In the genomic region with DNA sequence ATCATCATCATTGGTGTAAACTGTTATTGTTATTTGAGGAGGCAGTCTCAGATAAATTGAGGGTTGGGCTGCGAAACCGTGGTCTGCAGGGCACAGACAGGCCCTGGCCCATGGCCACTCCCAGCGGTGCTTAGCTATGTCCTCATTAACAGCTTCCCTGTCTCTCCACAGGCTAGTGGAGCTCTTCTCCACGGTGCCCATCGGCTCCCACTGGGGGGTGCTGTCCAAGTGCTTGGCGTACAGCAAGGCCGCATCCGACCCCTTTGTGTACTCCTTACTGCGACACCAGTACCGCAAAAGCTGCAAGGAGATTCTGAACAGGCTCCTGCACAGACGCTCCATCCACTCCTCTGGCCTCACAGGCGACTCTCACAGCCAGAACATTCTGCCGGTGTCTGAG, we compare ENCODE assay signal across 1 cellular context.
TF ChIP-seq lines count a peak whose summit lies in the region.

No MANE protein-coding gene starts in this region.

TF ChIP-seq in K562, 482 proteins besides CTCF, POLR2A, EP300 and RAD21 (continued from another document):
- TF ChIP-seq, protein P1, sequence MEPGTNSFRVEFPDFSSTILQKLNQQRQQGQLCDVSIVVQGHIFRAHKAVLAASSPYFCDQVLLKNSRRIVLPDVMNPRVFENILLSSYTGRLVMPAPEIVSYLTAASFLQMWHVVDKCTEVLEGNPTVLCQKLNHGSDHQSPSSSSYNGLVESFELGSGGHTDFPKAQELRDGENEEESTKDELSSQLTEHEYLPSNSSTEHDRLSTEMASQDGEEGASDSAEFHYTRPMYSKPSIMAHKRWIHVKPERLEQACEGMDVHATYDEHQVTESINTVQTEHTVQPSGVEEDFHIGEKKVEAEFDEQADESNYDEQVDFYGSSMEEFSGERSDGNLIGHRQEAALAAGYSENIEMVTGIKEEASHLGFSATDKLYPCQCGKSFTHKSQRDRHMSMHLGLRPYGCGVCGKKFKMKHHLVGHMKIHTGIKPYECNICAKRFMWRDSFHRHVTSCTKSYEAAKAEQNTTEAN (CRISPR knock-in tag; IDR thresholded peaks at IDR 0.05) = no peak
- TF ChIP-seq, protein P2, sequence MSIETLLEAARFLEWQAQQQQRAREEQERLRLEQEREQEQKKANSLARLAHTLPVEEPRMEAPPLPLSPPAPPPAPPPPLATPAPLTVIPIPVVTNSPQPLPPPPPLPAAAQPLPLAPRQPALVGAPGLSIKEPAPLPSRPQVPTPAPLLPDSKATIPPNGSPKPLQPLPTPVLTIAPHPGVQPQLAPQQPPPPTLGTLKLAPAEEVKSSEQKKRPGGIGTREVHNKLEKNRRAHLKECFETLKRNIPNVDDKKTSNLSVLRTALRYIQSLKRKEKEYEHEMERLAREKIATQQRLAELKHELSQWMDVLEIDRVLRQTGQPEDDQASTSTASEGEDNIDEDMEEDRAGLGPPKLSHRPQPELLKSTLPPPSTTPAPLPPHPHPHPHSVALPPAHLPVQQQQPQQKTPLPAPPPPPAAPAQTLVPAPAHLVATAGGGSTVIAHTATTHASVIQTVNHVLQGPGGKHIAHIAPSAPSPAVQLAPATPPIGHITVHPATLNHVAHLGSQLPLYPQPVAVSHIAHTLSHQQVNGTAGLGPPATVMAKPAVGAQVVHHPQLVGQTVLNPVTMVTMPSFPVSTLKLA (conservative IDR thresholded peaks at IDR 0.05) = no peak
- TF ChIP-seq SNIP1 (IDR thresholded peaks at IDR 0.05; ENCODE audit: low read depth) (no peak), CBFA2T2 (conservative IDR thresholded peaks at IDR 0.05) (no peak), STAG1 (CRISPR knock-in tag; IDR thresholded peaks at IDR 0.05; ENCODE audit: borderline replicate concordance) (no peak), RNF2 (IDR thresholded peaks at IDR 0.05) (no peak), FOXJ2 (tag; IDR thresholded peaks at IDR 0.05) (no peak), ZNF57 (CRISPR knock-in tag; IDR thresholded peaks at IDR 0.05) (no peak)
- TF ChIP-seq, protein P3, sequence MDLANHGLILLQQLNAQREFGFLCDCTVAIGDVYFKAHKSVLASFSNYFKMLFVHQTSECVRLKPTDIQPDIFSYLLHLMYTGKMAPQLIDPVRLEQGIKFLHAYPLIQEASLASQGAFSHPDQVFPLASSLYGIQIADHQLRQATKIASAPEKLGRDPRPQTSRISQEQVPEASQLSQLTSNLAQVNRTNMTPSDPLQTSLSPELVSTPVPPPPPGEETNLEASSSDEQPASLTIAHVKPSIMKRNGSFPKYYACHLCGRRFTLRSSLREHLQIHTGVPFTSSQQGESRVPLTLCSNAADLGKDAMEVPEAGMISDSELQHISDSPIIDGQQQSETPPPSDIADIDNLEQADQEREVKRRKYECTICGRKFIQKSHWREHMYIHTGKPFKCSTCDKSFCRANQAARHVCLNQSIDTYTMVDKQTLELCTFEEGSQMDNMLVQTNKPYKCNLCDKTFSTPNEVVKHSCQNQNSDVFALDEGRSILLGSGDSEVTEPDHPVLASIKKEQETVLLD (IDR thresholded peaks at IDR 0.05) = no peak
- TF ChIP-seq, protein P4, sequence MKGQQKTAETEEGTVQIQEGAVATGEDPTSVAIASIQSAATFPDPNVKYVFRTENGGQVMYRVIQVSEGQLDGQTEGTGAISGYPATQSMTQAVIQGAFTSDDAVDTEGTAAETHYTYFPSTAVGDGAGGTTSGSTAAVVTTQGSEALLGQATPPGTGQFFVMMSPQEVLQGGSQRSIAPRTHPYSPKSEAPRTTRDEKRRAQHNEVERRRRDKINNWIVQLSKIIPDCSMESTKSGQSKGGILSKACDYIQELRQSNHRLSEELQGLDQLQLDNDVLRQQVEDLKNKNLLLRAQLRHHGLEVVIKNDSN (CRISPR knock-in tag; IDR thresholded peaks at IDR 0.05) = no peak
